Comparison of ENCODE assay signal across 19 cellular contexts in genomic region chrX:24231780-24232179, GRCh38.
"Had no signal": no experiment of that assay in that cellular context is flagged by ENCODE, and none has a peak within 500 bp of the region (broad histone marks: within the 10 kb centered on the region; RNA-seq: fewer than 3 reads in every experiment).

No MANE protein-coding gene starts in this region.

- H3K4me3 ChIP-seq: ascending aorta, colonic mucosa, left ventricle myocardium inferior, pancreas, tibial artery had no signal

- H3K27ac ChIP-seq: ascending aorta, colonic mucosa, left ventricle myocardium inferior, neutrophil, pancreas, tibial artery, VCaP had no signal

- H3K36me3 ChIP-seq: ascending aorta, colonic mucosa, left ventricle myocardium inferior, neutrophil, pancreas, tibial artery had no signal

- H3K9me3 ChIP-seq: ascending aorta, colonic mucosa, left ventricle myocardium inferior, neutrophil, pancreas, tibial artery had no signal

- H3K27me3 ChIP-seq: ascending aorta, colonic mucosa, neutrophil, pancreas, tibial artery had no signal

- DNase-seq: activated CD4-positive, alpha-beta T cell treated with anti-CD3 and anti-CD28 coated beads, Interleukin-2, amount 10 ng/mL, durations not matched to agents 24 days and 14 days; activated CD8-positive, alpha-beta T cell treated with anti-CD3 and anti-CD28 coated beads, Interleukin-2, amount 10 ng/mL, durations not matched to agents 7 days and 5 days; activated T-cell treated with anti-CD3 and anti-CD28 coated beads, Interleukin-2, amount 50 U/mL, for 1 hour; colonic mucosa; endodermal cell; left ventricle myocardium inferior; midbrain; natural killer cell; right cardiac atrium; stimulated activated CD4-positive, alpha-beta T cell treated with anti-CD3 and anti-CD28 coated beads, Interleukin-12 subunit alpha, Interleukin-12 subunit beta, amount 100 ng/mL, for 4 hours; stimulated activated CD4-positive, alpha-beta T cell treated with anti-CD3 and anti-CD28 coated beads, Interleukin-4, amount 100 ng/mL, for 4 hours; substantia nigra; T-cell; tibial artery had no signal

- ATAC-seq: activated CD4-positive, CD25-positive, alpha-beta regulatory T cell treated with anti-CD3 and anti-CD28 coated beads, Interleukin-2, amount 50 U/mL, for 24 hours; activated CD8-positive, alpha-beta T cell treated with anti-CD3 and anti-CD28 coated beads, Interleukin-2, amount 10 ng/mL, durations not matched to agents 7 days and 5 days; natural killer cell; T-cell had no signal

- H3K4me1 ChIP-seq: ascending aorta, colonic mucosa, left ventricle myocardium inferior, tibial artery had no signal
